ENCODE assay signal across 19 cellular contexts in the genomic region with DNA sequence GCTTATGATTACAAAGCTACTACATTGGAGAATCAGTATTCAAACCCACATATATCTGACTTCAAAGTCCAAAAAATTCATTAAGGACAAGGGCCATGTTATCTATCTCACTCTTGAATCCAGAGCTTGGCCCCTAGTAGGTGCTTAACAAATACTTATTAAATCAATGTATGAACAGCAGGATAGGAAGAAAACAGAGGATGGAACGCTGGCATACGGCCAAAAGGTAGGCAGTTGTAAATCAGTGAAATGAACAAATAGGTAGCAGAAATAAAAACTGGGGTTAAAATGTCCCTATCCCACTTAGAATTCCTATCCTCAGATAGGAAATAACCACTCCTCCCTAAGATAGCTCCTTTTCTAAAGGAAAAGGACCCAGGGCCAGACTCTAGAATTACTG. TPM values are rescaled to one million over a fixed set of nuclear protein-coding genes. Genes with fewer than 3 reads are reported as not detected.
DNase-seq lines count a peak whose midpoint lies in the region; ATAC-seq and TF ChIP-seq lines count a peak whose summit lies in the region.
"Had no signal": no experiment of that assay in that cellular context is flagged by ENCODE, and none has a peak within 500 bp of the region (broad histone marks: within the 10 kb centered on the region; RNA-seq: fewer than 3 reads in every experiment).

No MANE protein-coding gene starts in this region.

- H3K27ac Mint-ChIP-seq in CD4-positive, alpha-beta T cell, result peak overlapping the region; percentile 62
- peak overlapping the region; percentile 43 for H3K27ac Mint-ChIP-seq in Calu3 (ENCODE audit: unreplicated experiment)
- peak overlapping the region; percentile 74 for H3K27ac Mint-ChIP-seq in activated CD8-positive, alpha-beta T cell treated with anti-CD3 and anti-CD28 coated beads for 36 hours
- no peak overlapping the region for H3K27ac Mint-ChIP-seq in mesothelial cell of epicardium

- H3K4me3 Mint-ChIP-seq in CD4-positive, alpha-beta T cell, result peak overlapping the region; percentile 57
- peak overlapping the region; percentile 14 for H3K4me3 Mint-ChIP-seq in Calu3 (ENCODE audit: low read depth, unreplicated experiment)
- peak overlapping the region; percentile 98 for H3K4me3 Mint-ChIP-seq in activated CD8-positive, alpha-beta T cell treated with anti-CD3 and anti-CD28 coated beads for 36 hours
- peak overlapping the region; percentile 36 for H3K4me3 Mint-ChIP-seq in mesothelial cell of epicardium

- intact Hi-C loops in CD4-positive, alpha-beta T cell (cut with DNase I, micrococcal nuclease), result no loop called here
- intact Hi-C loops in Calu3 (cut with micrococcal nuclease; ENCODE audit: unreplicated experiment), result no loop called here
- intact Hi-C loops in activated CD8-positive, alpha-beta T cell treated with anti-CD3 and anti-CD28 coated beads for 36 hours (cut with micrococcal nuclease), result no loop called here

- H3K4me1 Mint-ChIP-seq in CD4-positive, alpha-beta T cell (ENCODE audit: low read depth), result peaks cover 30% of the 10 kb centered on the region
- H3K4me1 Mint-ChIP-seq in Calu3 (ENCODE audit: low read depth, unreplicated experiment) (peaks cover 32% of the 10 kb centered on the region), mesothelial cell of epicardium (peaks cover 20% of the 10 kb centered on the region)
- H3K4me1 Mint-ChIP-seq in activated CD8-positive, alpha-beta T cell treated with anti-CD3 and anti-CD28 coated beads for 36 hours (ENCODE audit: low read depth), result peaks cover 37% of the 10 kb centered on the region

- no peak for ATAC-seq in CD4-positive, alpha-beta T cell (ENCODE audit: poor library complexity)
- ATAC-seq in activated CD8-positive, alpha-beta T cell treated with anti-CD3 and anti-CD28 coated beads for 36 hours, result no peak

- no peak for DNase-seq in CD4-positive, alpha-beta T cell
- no peak for DNase-seq in Calu3
- no peak for DNase-seq in activated CD8-positive, alpha-beta T cell treated with anti-CD3 and anti-CD28 coated beads for 36 hours
- DNase-seq in mesothelial cell of epicardium (ENCODE audit: low spot score in 2 of 2, unreplicated experiment in 2 of 2), result no peak
- no peak for DNase-seq in COLO829 (ENCODE audit: low spot score)
- no peak for DNase-seq in cerebellar nuclear complex (lab: John Stamatoyannopoulos, UW)
- DNase-seq in RPMI8226, result no peak
- DNase-seq: activated CD4-positive, alpha-beta T cell treated with anti-CD3 and anti-CD28 coated beads, Interleukin-2, amount 50 U/mL, for 48 hours; activated gamma-delta T cell treated with Interleukin-2 at 50 U/mL for 16 hours; BE2C; islet precursor cell; naive B cell; NCI-H1694; NCI-H2227 treated with DMSO at 0.1 percent for 48 hours; NK-92 treated with Interleukin-12 subunit alpha and Interleukin-12 subunit beta, amount 100 ng/mL, for 24 hours; stimulated activated CD4-positive, alpha-beta T cell treated with anti-CD3 and anti-CD28 coated beads, Interleukin-4, amount 100 ng/mL, for 24 hours; substantia nigra had no signal

- CTCF ChIA-PET in CD4-positive, alpha-beta T cell (lab: Charles Lee), result interaction anchor here (0.5 to 6.3 kb wide), 4 partner anchors 11 to 50 kb away, joined by 3 to 62 read pairs (median 8); a partner anchor contains a TSS
- CTCF ChIA-PET in Calu3 (lab: Charles Lee), result interaction anchor here (0.9 kb wide), 1 partner anchor 34 kb away, joined by 3 read pairs; no protein-coding TSS in a partner anchor
- CTCF ChIA-PET in activated CD8-positive, alpha-beta T cell treated with anti-CD3 and anti-CD28 coated beads for 36 hours (lab: Charles Lee), result interaction anchor here (1.0 to 1.5 kb wide), 4 partner anchors 13 to 50 kb away, joined by 3 to 9 read pairs (median 4); no protein-coding TSS in a partner anchor

- no peaks in the 10 kb centered on the region for H3K27me3 ChIP-seq in CD4-positive, alpha-beta T cell (ENCODE audit: control insufficient read depth, insufficient read depth, low read length)
- H3K27me3 ChIP-seq: BE2C, hepatocyte had no signal

- H3K27me3 Mint-ChIP-seq in CD4-positive, alpha-beta T cell, result no peaks in the 10 kb centered on the region
- H3K27me3 Mint-ChIP-seq in Calu3 (ENCODE audit: unreplicated experiment), result no peaks in the 10 kb centered on the region
- no peaks in the 10 kb centered on the region for H3K27me3 Mint-ChIP-seq in activated CD8-positive, alpha-beta T cell treated with anti-CD3 and anti-CD28 coated beads for 36 hours
- no peaks in the 10 kb centered on the region for H3K27me3 Mint-ChIP-seq in mesothelial cell of epicardium (ENCODE audit: low read depth)
- H3K27me3 Mint-ChIP-seq: naive B cell had no signal

- peaks cover 2% of the 10 kb centered on the region for H3K9me3 Mint-ChIP-seq in CD4-positive, alpha-beta T cell
- no peaks in the 10 kb centered on the region for H3K9me3 Mint-ChIP-seq in Calu3 (ENCODE audit: low read depth, unreplicated experiment)
- no peaks in the 10 kb centered on the region for H3K9me3 Mint-ChIP-seq in activated CD8-positive, alpha-beta T cell treated with anti-CD3 and anti-CD28 coated beads for 36 hours
- H3K9me3 Mint-ChIP-seq in mesothelial cell of epicardium, result no peaks in the 10 kb centered on the region
- H3K9me3 Mint-ChIP-seq: naive B cell had no signal

- peaks cover 58% of the 10 kb centered on the region for H3K36me3 Mint-ChIP-seq in CD4-positive, alpha-beta T cell (ENCODE audit: low read depth)
- H3K36me3 Mint-ChIP-seq in Calu3 (ENCODE audit: insufficient read depth, unreplicated experiment) (peaks cover 78% of the 10 kb centered on the region), mesothelial cell of epicardium (peaks cover 17% of the 10 kb centered on the region)
- H3K36me3 Mint-ChIP-seq in activated CD8-positive, alpha-beta T cell treated with anti-CD3 and anti-CD28 coated beads for 36 hours (ENCODE audit: low read depth), result peaks cover 59% of the 10 kb centered on the region

- no peaks in the 10 kb centered on the region for H3K9me3 ChIP-seq in CD4-positive, alpha-beta T cell (ENCODE audit: control insufficient read depth, low read length)
- H3K9me3 ChIP-seq: BE2C had no signal

- BruUV-seq in Calu3 (replicated peaks; lab: Mats Ljungman, UMichigan), result no TSS peak

- no peak for TF ChIP-seq CTCF in CD4-positive, alpha-beta T cell (IDR thresholded peaks at IDR 0.05)
- TF ChIP-seq CTCF in Calu3 (IDR thresholded peaks at IDR 0.05; ENCODE audit: unreplicated experiment), result no peak
- TF ChIP-seq CTCF in activated CD8-positive, alpha-beta T cell treated with anti-CD3 and anti-CD28 coated beads for 36 hours (IDR thresholded peaks at IDR 0.05), result no peak
- no peak for TF ChIP-seq CTCF in mesothelial cell of epicardium (IDR thresholded peaks at IDR 0.05; ENCODE audit: unreplicated experiment)

- POLR2A ChIA-PET in CD4-positive, alpha-beta T cell (lab: Charles Lee), result interaction anchor here (0.9 to 1.1 kb wide), 3 partner anchors 11 to 30 kb away, joined by 3 to 4 read pairs (median 3); a partner anchor contains a TSS
- POLR2A ChIA-PET in activated CD8-positive, alpha-beta T cell treated with anti-CD3 and anti-CD28 coated beads for 36 hours (lab: Charles Lee), result interaction anchor here (5.1 kb wide), 1 partner anchor 10 kb away, joined by 89 read pairs; a partner anchor contains a TSS

- no peak overlapping the region for H3K27ac ChIP-seq in CD4-positive, alpha-beta T cell (ENCODE audit: low read depth, low read length)
- H3K27ac ChIP-seq: coronary artery, hepatocyte had no signal

RNA-seq across cellular contexts. Expression of a gene that starts 2.0 kb away (rescaled TPM):
- total RNA-seq in CD4-positive, alpha-beta T cell, result 10 to 100 TPM; 11.7 to 11.9 TPM
- total RNA-seq in Calu3 (2022), result 130 and 138 TPM in 2 replicates
- 10 to 100 TPM; 84.2 to 93.6 TPM for total RNA-seq in activated CD8-positive, alpha-beta T cell treated with anti-CD3 and anti-CD28 coated beads for 36 hours
- 35.5 to 40.5 TPM (median 38.4 TPM) in 3 replicates for total RNA-seq in mesothelial cell of epicardium

RNA-seq across cellular contexts. Expression of a gene that starts 10.3 kb away (rescaled TPM):
- total RNA-seq in CD4-positive, alpha-beta T cell, result 10 to 100 TPM; 44.2 to 50.9 TPM
- total RNA-seq in Calu3 (2022) (60.9 and 61.6 TPM in 2 replicates), mesothelial cell of epicardium (37.3 to 41.9 TPM (median 39.3 TPM) in 3 replicates)
- 10 to 100 TPM; 40.6 to 44.5 TPM for total RNA-seq in activated CD8-positive, alpha-beta T cell treated with anti-CD3 and anti-CD28 coated beads for 36 hours

RNA-seq across cellular contexts. Expression of a gene that starts 10.6 kb away (rescaled TPM):
- total RNA-seq in CD4-positive, alpha-beta T cell, result 10 to 100 TPM; 10.6 to 12.0 TPM
- 52.7 and 63.8 TPM in 2 replicates for total RNA-seq in Calu3 (2022)
- 10 to 100 TPM; 32.3 to 32.5 TPM for total RNA-seq in activated CD8-positive, alpha-beta T cell treated with anti-CD3 and anti-CD28 coated beads for 36 hours
- 36.9 to 39.2 TPM (median 39.0 TPM) in 3 replicates for total RNA-seq in mesothelial cell of epicardium

RNA-seq across cellular contexts. Expression of a gene that starts 12.6 kb away (rescaled TPM):
- total RNA-seq in CD4-positive, alpha-beta T cell, result 10 to 100 TPM; 60.8 TPM
- total RNA-seq in Calu3 (2022) (437 and 470 TPM in 2 replicates), mesothelial cell of epicardium (176 to 183 TPM (median 182 TPM) in 3 replicates)
- 100 to 1,000 TPM; 232 to 235 TPM for total RNA-seq in activated CD8-positive, alpha-beta T cell treated with anti-CD3 and anti-CD28 coated beads for 36 hours

RNA-seq across cellular contexts. Expression of a gene that starts 28.4 kb away (rescaled TPM):
- 10 to 100 TPM; 49.5 to 50.0 TPM for total RNA-seq in CD4-positive, alpha-beta T cell
- total RNA-seq in Calu3 (2022), result 72.8 and 80.4 TPM in 2 replicates
- 10 to 100 TPM; 69.8 to 70.6 TPM for total RNA-seq in activated CD8-positive, alpha-beta T cell treated with anti-CD3 and anti-CD28 coated beads for 36 hours
- 78.4 to 93.9 TPM (median 93.7 TPM) in 3 replicates for total RNA-seq in mesothelial cell of epicardium

Comparison
In these comparisons a context has a peak if more than half of its experiments do, and no peak if none do; other contexts are left out.
1. H3K4me3 Mint-ChIP-seq: peak in every context shown above with its lines; median percentile 98 in activated CD8-positive, alpha-beta T cell treated with anti-CD3 and anti-CD28 coated beads for 36 hours; 57 in CD4-positive, alpha-beta T cell; 36 in mesothelial cell of epicardium; 14 in Calu3.